ENCODE assay signal across 10 cellular contexts in genomic region chr15:56042982-56043980, GRCh38. TPM values are rescaled to one million over a fixed set of nuclear protein-coding genes. Genes with fewer than 3 reads are reported as not detected.
DNase-seq lines count a peak whose midpoint lies in the region; ATAC-seq and TF ChIP-seq lines count a peak whose summit lies in the region.
"Had no signal": no experiment of that assay in that cellular context is flagged by ENCODE, and none has a peak within 500 bp of the region (broad histone marks: within the 10 kb centered on the region; RNA-seq: fewer than 3 reads in every experiment).

No MANE protein-coding gene starts in this region.

- no peak overlapping the region for H3K4me3 ChIP-seq in RWPE2 (ENCODE audit: severe bottlenecking)
- H3K4me3 ChIP-seq: psoas muscle had no signal

- no peaks in the 10 kb centered on the region for H3K27me3 Mint-ChIP-seq in progenitor cell of endocrine pancreas

- peak overlapping the region; percentile 88 for H3K27ac Mint-ChIP-seq in progenitor cell of endocrine pancreas

- no peaks in the 10 kb centered on the region for H3K27me3 ChIP-seq in RWPE2 (ENCODE audit: insufficient read depth, poor library complexity, severe bottlenecking)
- H3K27me3 ChIP-seq: brain microvascular endothelial cell had no signal

- H3K4me1 Mint-ChIP-seq in progenitor cell of endocrine pancreas (ENCODE audit: low read depth) = peaks cover 35% of the 10 kb centered on the region

- peak; percentile 8 for DNase-seq in GM20000 (ENCODE audit: low spot score)
- no peak for DNase-seq in RWPE2 (ENCODE audit: low spot score)
- peak; percentile 1 for DNase-seq in activated naive CD8-positive, alpha-beta T cell treated with anti-CD3 and anti-CD28 coated beads, Interleukin-2, amount 50 U/mL, for 16 hours (ENCODE audit: low read depth, low spot score)
- DNase-seq in progenitor cell of endocrine pancreas (ENCODE audit: low spot score, unreplicated experiment) = no peak
- no peak for DNase-seq in kidney glomerular epithelial cell (lab: John Stamatoyannopoulos, UW)
- DNase-seq: brain microvascular endothelial cell, psoas muscle had no signal

- H3K9me3 ChIP-seq in RWPE2 (ENCODE audit: severe bottlenecking) = no peaks in the 10 kb centered on the region
- H3K9me3 ChIP-seq: psoas muscle had no signal

- ATAC-seq in RWPE2 (ENCODE audit: low read depth) (no peak), HG02642 (IDR thresholded peaks at IDR 0.05; ENCODE audit: poor library complexity, unreplicated experiment) (no peak), GM19397 (IDR thresholded peaks at IDR 0.05; ENCODE audit: unreplicated experiment) (no peak)
- ATAC-seq: psoas muscle had no signal

- no peak overlapping the region for H3K4me3 Mint-ChIP-seq in progenitor cell of endocrine pancreas (ENCODE audit: low read depth)

- H3K36me3 ChIP-seq in RWPE2 (ENCODE audit: low read depth) = peaks cover 7% of the 10 kb centered on the region
- H3K36me3 ChIP-seq: brain microvascular endothelial cell had no signal

- H3K27ac ChIP-seq in RWPE2 (ENCODE audit: poor library complexity, severe bottlenecking) = peak overlapping the region; percentile 91
- H3K27ac ChIP-seq: brain microvascular endothelial cell, KMS-11, psoas muscle had no signal

- H3K36me3 Mint-ChIP-seq in progenitor cell of endocrine pancreas (ENCODE audit: insufficient read depth) = no peaks in the 10 kb centered on the region

- TF ChIP-seq CTCF in GM20000 (IDR thresholded peaks at IDR 0.05; ENCODE audit: extremely low read depth, missing control alignments) (no peak), RWPE2 (IDR thresholded peaks at IDR 0.05; ENCODE audit: poor library complexity, severe bottlenecking) (no peak), progenitor cell of endocrine pancreas (IDR thresholded peaks at IDR 0.05; ENCODE audit: unreplicated experiment) (no peak)

- peaks cover 9% of the 10 kb centered on the region for H3K9me3 Mint-ChIP-seq in progenitor cell of endocrine pancreas (ENCODE audit: low read depth)

- peaks cover 85% of the 10 kb centered on the region for H3K4me1 ChIP-seq in RWPE2 (ENCODE audit: insufficient read depth, poor library complexity, severe bottlenecking)
- H3K4me1 ChIP-seq: psoas muscle had no signal

RNA-seq across cellular contexts. Expression of gene NEDD4, which starts 49.9 kb away (rescaled TPM):
- 12.3 and 14.2 TPM in 2 replicates for total RNA-seq in progenitor cell of endocrine pancreas

Comparison
In these comparisons a context has a peak if more than half of its experiments do, and no peak if none do; other contexts are left out.
1. DNase-seq: peak in GM20000 (single experiment) and activated naive CD8-positive, alpha-beta T cell treated with anti-CD3 and anti-CD28 coated beads, Interleukin-2, amount 50 U/mL, for 16 hours (single experiment); none in RWPE2 (single experiment), progenitor cell of endocrine pancreas (single experiment) and kidney glomerular epithelial cell (single experiment).